In genomic region chr2:157877761-157878400, GRCh38 we compare ENCODE assay signal across 22 cellular contexts. TPM values are rescaled to one million over a fixed set of nuclear protein-coding genes. Genes with fewer than 3 reads are reported as not detected.
A peak's percentile ranks its signal among the peaks of the same experiment; 100 is the strongest.
DNase-seq lines count a peak whose midpoint lies in the region; ATAC-seq and TF ChIP-seq lines count a peak whose summit lies in the region.
"Had no signal": no experiment of that assay in that cellular context is flagged by ENCODE, and none has a peak within 500 bp of the region (broad histone marks: within the 10 kb centered on the region; RNA-seq: fewer than 3 reads in every experiment).

No MANE protein-coding gene starts in this region.

- no peak overlapping the region for H3K18ac ChIP-seq in IMR-90 (ENCODE audit: low read depth, low read length)

- H3K36me3 ChIP-seq in IMR-90 (ENCODE audit: control insufficient read depth, insufficient read depth, low read length), result no peaks in the 10 kb centered on the region
- H3K36me3 ChIP-seq in naive thymus-derived CD4-positive, alpha-beta T cell (ENCODE audit: control insufficient read depth in 2 of 3, insufficient read depth in 3 of 3, low read length in 3 of 3), result peaks cover 0 to 3% (median 0%) of the 10 kb centered on the region in 3 experiments
- H3K36me3 ChIP-seq: neutrophil, Peyer's patch, tibial artery, WERI-Rb-1 had no signal

- no TSS peak for BruUV-seq in IMR-90 (replicated peaks; lab: Mats Ljungman, UMichigan)

- in situ Hi-C loops in IMR-90 (cut with MboI; ENCODE audit: low sequenced_read_pairs), result loop anchor here (5.0 kb wide), 1 partner anchor 91 kb away; no protein-coding TSS in a partner anchor

- H4K8ac ChIP-seq in IMR-90 (ENCODE audit: low read depth in 2 of 2, low read length in 2 of 2), result no peak overlapping the region

- WGBS in IMR-90 (ENCODE audit: extremely low coverage in 2 of 2, insufficient read length in 1 of 2), 2 experiments, result no CpG with 5 or more reads among the region's 3 CpGs

- peaks cover 7% of the 10 kb centered on the region for H3K36me3 Mint-ChIP-seq in T-helper 1 cell treated with Interleukin-12 subunit alpha and Interleukin-12 subunit beta and Interleukin-4 antibody, amounts not matched to agents 30 μg/mL and 1 μg/mL, for 36 hours (ENCODE audit: low read depth)
- peaks cover 20% of the 10 kb centered on the region for H3K36me3 Mint-ChIP-seq in activated T-helper 2 cell treated with anti-CD3 and anti-CD28 coated beads, Interferon-gamma antibody, Interleukin-2, Interleukin-4, amounts not matched to agents 10 μg/mL and 5 μg/mL and 100 μg/mL, durations not matched to agents 14 hours and 24 hours and 36 hours (ENCODE audit: low read depth)
- H3K36me3 Mint-ChIP-seq in naive thymus-derived CD4-positive, alpha-beta T cell, result peaks cover 0 to 19% (median 0%) of the 10 kb centered on the region in 5 donors

- H3K4ac ChIP-seq in IMR-90 (ENCODE audit: low read depth, low read length), result no peak overlapping the region

- CTCF ChIA-PET in IMR-90 (lab: Yijun Ruan, JAX), result no interaction called here
- CTCF ChIA-PET in naive thymus-derived CD4-positive, alpha-beta T cell (lab: Charles Lee), result interaction anchor here (0.5 to 2.4 kb wide), 6 partner anchors 9 to 254 kb away, joined by 3 to 10 read pairs (median 4); no protein-coding TSS in a partner anchor

- no peaks in the 10 kb centered on the region for H3K9me3 Mint-ChIP-seq in T-helper 1 cell treated with Interleukin-12 subunit alpha and Interleukin-12 subunit beta and Interleukin-4 antibody, amounts not matched to agents 30 μg/mL and 1 μg/mL, for 36 hours
- H3K9me3 Mint-ChIP-seq in activated T-helper 2 cell treated with anti-CD3 and anti-CD28 coated beads, Interferon-gamma antibody, Interleukin-2, Interleukin-4, amounts not matched to agents 10 μg/mL and 5 μg/mL and 100 μg/mL, durations not matched to agents 14 hours and 24 hours and 36 hours, result no peaks in the 10 kb centered on the region
- H3K9me3 Mint-ChIP-seq in naive thymus-derived CD4-positive, alpha-beta T cell, result no peaks in the 10 kb centered on the region

- no peak overlapping the region for H3K4me3 ChIP-seq in IMR-90 (ENCODE audit: insufficient read depth, low read depth, low read length)
- H3K4me3 ChIP-seq in naive thymus-derived CD4-positive, alpha-beta T cell (ENCODE audit: low read length), result peak overlapping the region; percentile 53
- H3K4me3 ChIP-seq: coronary artery had no signal

- no peak overlapping the region for H3K23ac ChIP-seq in IMR-90 (ENCODE audit: low read depth, low read length)

- POLR2A ChIA-PET in IMR-90 (lab: Charles Lee; ENCODE audit: unreplicated experiment), result no interaction called here
- POLR2A ChIA-PET in naive thymus-derived CD4-positive, alpha-beta T cell (lab: Charles Lee), result interaction anchor here (1.9 to 4.0 kb wide), 5 partner anchors 7 to 24 kb away, joined by 6 to 50 read pairs (median 15); no protein-coding TSS in a partner anchor

- H3K4me3 Mint-ChIP-seq in T-helper 1 cell treated with Interleukin-12 subunit alpha and Interleukin-12 subunit beta and Interleukin-4 antibody, amounts not matched to agents 30 μg/mL and 1 μg/mL, for 36 hours, result peak overlapping the region; percentile 77
- peak overlapping the region; percentile 72 for H3K4me3 Mint-ChIP-seq in activated T-helper 2 cell treated with anti-CD3 and anti-CD28 coated beads, Interferon-gamma antibody, Interleukin-2, Interleukin-4, amounts not matched to agents 10 μg/mL and 5 μg/mL and 100 μg/mL, durations not matched to agents 14 hours and 24 hours and 36 hours (ENCODE audit: low read depth)
- peak overlapping the region in 7 of 10 donors; percentile 77 to 88 (median 84) for H3K4me3 Mint-ChIP-seq in naive thymus-derived CD4-positive, alpha-beta T cell

- no peak overlapping the region for H3K27ac ChIP-seq in IMR-90 (ENCODE audit: insufficient read depth, low read length)
- H3K27ac ChIP-seq in naive thymus-derived CD4-positive, alpha-beta T cell (ENCODE audit: low read depth, low read length), result peak overlapping the region; percentile 77
- H3K27ac ChIP-seq: coronary artery, GM23248, neutrophil, tibial artery, WERI-Rb-1 had no signal

- dilution Hi-C loops in IMR-90 (cut with HindIII; ENCODE audit: low sequenced_read_pairs, unreplicated experiment), result no loop called here

- H2BK20ac ChIP-seq in IMR-90 (ENCODE audit: low read depth, low read length), result no peak overlapping the region

- H3K4me1 Mint-ChIP-seq in T-helper 1 cell treated with Interleukin-12 subunit alpha and Interleukin-12 subunit beta and Interleukin-4 antibody, amounts not matched to agents 30 μg/mL and 1 μg/mL, for 36 hours (ENCODE audit: low read depth), result peaks cover 41% of the 10 kb centered on the region
- H3K4me1 Mint-ChIP-seq in activated T-helper 2 cell treated with anti-CD3 and anti-CD28 coated beads, Interferon-gamma antibody, Interleukin-2, Interleukin-4, amounts not matched to agents 10 μg/mL and 5 μg/mL and 100 μg/mL, durations not matched to agents 14 hours and 24 hours and 36 hours (ENCODE audit: low read depth), result peaks cover 49% of the 10 kb centered on the region
- peaks cover 19 to 51% (median 39%) of the 10 kb centered on the region in 7 donors for H3K4me1 Mint-ChIP-seq in naive thymus-derived CD4-positive, alpha-beta T cell

- peaks cover 8% of the 10 kb centered on the region for H3K4me1 ChIP-seq in IMR-90 (ENCODE audit: control insufficient read depth, insufficient read depth, low read length)
- H3K4me1 ChIP-seq in naive thymus-derived CD4-positive, alpha-beta T cell (ENCODE audit: control insufficient read depth in 2 of 2, insufficient read depth in 2 of 2, low read length in 2 of 2), result peaks cover 12 to 19% of the 10 kb centered on the region in 2 donors

- no peak overlapping the region for H3K56ac ChIP-seq in IMR-90 (ENCODE audit: extremely low read depth, insufficient read depth, low read length)

- no peak overlapping the region for H4K91ac ChIP-seq in IMR-90 (ENCODE audit: insufficient read depth, low read depth, low read length)

- H3K14ac ChIP-seq in IMR-90 (replicated peaks; ENCODE audit: low read depth, low read length), result no peak overlapping the region

- peaks cover 19% of the 10 kb centered on the region; the same call in 1 of the 2 replicates for H4K20me1 ChIP-seq in IMR-90 (ENCODE audit: insufficient read depth, low read length)

- H4K5ac ChIP-seq in IMR-90 (ENCODE audit: low read depth, low read length), result no peak overlapping the region

- no peak overlapping the region for H2BK120ac ChIP-seq in IMR-90 (ENCODE audit: low read depth, low read length)

- H2BK15ac ChIP-seq in IMR-90 (ENCODE audit: low read depth, low read length), result no peak overlapping the region

- H3K27ac Mint-ChIP-seq in T-helper 1 cell treated with Interleukin-12 subunit alpha and Interleukin-12 subunit beta and Interleukin-4 antibody, amounts not matched to agents 30 μg/mL and 1 μg/mL, for 36 hours, result no peak overlapping the region
- no peak overlapping the region for H3K27ac Mint-ChIP-seq in activated T-helper 2 cell treated with anti-CD3 and anti-CD28 coated beads, Interferon-gamma antibody, Interleukin-2, Interleukin-4, amounts not matched to agents 10 μg/mL and 5 μg/mL and 100 μg/mL, durations not matched to agents 14 hours and 24 hours and 36 hours
- H3K27ac Mint-ChIP-seq in naive thymus-derived CD4-positive, alpha-beta T cell, result peak overlapping the region in 4 of 9 donors; percentile 67 to 83 (median 82)

- peaks cover 5% of the 10 kb centered on the region; the same call in 1 of the 2 replicates for H3K9me1 ChIP-seq in IMR-90 (ENCODE audit: insufficient read depth, low read length)

- intact Hi-C loops in IMR-90 (cut with micrococcal nuclease), result loop anchor here (2.0 to 10.0 kb wide), 4 partner anchors 47 to 249 kb away; partner anchors contain the start of gene ACVR1C
- intact Hi-C loops in activated T-helper 2 cell treated with anti-CD3 and anti-CD28 coated beads, Interferon-gamma antibody, Interleukin-2, Interleukin-4, amounts not matched to agents 10 μg/mL and 5 μg/mL and 100 μg/mL, durations not matched to agents 14 hours and 24 hours and 36 hours (cut with micrococcal nuclease), result loop anchor here (2.0 to 10.0 kb wide), 3 partner anchors 23 to 253 kb away; partner anchors contain the start of gene ACVR1C
- intact Hi-C loops in naive thymus-derived CD4-positive, alpha-beta T cell (cut with micrococcal nuclease), result loop anchor here (2.0 to 10.0 kb wide), 11 partner anchors 39 to 1545 kb away; partner anchors contain the start of genes ACVR1C (in 1 of the 2), CYTIP (in 1 of the 2), GPD2 (in 1 of the 2) and NR4A2 (in 1 of the 2)

- no peak overlapping the region for H2AK9ac ChIP-seq in IMR-90 (replicated peaks; ENCODE audit: low read depth, low read length, poor library complexity)

- no peak for TF ChIP-seq CTCF in IMR-90 (conservative IDR thresholded peaks at IDR 0.05; ENCODE audit: low read depth, low read length)

- H3K27me3 ChIP-seq in IMR-90 (ENCODE audit: control insufficient read depth, insufficient read depth, low read length), result no peaks in the 10 kb centered on the region
- H3K27me3 ChIP-seq in naive thymus-derived CD4-positive, alpha-beta T cell (ENCODE audit: control insufficient read depth in 2 of 2, insufficient read depth in 2 of 2, low read length in 2 of 2), result no peaks in the 10 kb centered on the region
- H3K27me3 ChIP-seq: Peyer's patch, tibial artery had no signal

- no peak for DNase-seq in T-helper 1 cell
- no peak for DNase-seq in IMR-90
- DNase-seq in activated T-helper 2 cell treated with anti-CD3 and anti-CD28 coated beads, Interferon-gamma antibody, Interleukin-2, Interleukin-4, amounts not matched to agents 10 μg/mL and 5 μg/mL and 100 μg/mL, durations not matched to agents 14 hours and 24 hours and 36 hours (ENCODE audit: low spot score), result no peak
- DNase-seq in naive thymus-derived CD4-positive, alpha-beta T cell, result no peak
- DNase-seq in GM19238 (ENCODE audit: insufficient read length, low spot score), result no peak
- DNase-seq in GOT3 (lab: John Stamatoyannopoulos, UW), result no peak
- DNase-seq: anterior cingulate cortex; erythroblast; GM23248; mammary epithelial cell; NCI-H1930; NCI-H526; Peyer's patch; stimulated activated CD4-positive, alpha-beta T cell treated with anti-CD3 and anti-CD28 coated beads, Interleukin-2, amount 100 ng/mL, for 48 hours; stimulated activated CD8-positive, alpha-beta memory T cell treated with anti-CD3 and anti-CD28 coated beads, Interleukin-4, amount 100 ng/mL, for 48 hours; tibial artery; WERI-Rb-1 had no signal

- H2AFZ ChIP-seq in IMR-90 (replicated peaks; ENCODE audit: low read length, poor library complexity), result no peak overlapping the region

- no peak for ATAC-seq in IMR-90 (ENCODE audit: low read depth)
- ATAC-seq in naive thymus-derived CD4-positive, alpha-beta T cell, result no peak
- ATAC-seq in HG03439 (IDR thresholded peaks at IDR 0.05; ENCODE audit: unreplicated experiment), result no peak
- ATAC-seq: sciatic nerve had no signal

- no peaks in the 10 kb centered on the region for H3K27me3 Mint-ChIP-seq in T-helper 1 cell treated with Interleukin-12 subunit alpha and Interleukin-12 subunit beta and Interleukin-4 antibody, amounts not matched to agents 30 μg/mL and 1 μg/mL, for 36 hours (ENCODE audit: low read depth)
- no peaks in the 10 kb centered on the region for H3K27me3 Mint-ChIP-seq in activated T-helper 2 cell treated with anti-CD3 and anti-CD28 coated beads, Interferon-gamma antibody, Interleukin-2, Interleukin-4, amounts not matched to agents 10 μg/mL and 5 μg/mL and 100 μg/mL, durations not matched to agents 14 hours and 24 hours and 36 hours (ENCODE audit: low read depth)
- no peaks in the 10 kb centered on the region for H3K27me3 Mint-ChIP-seq in naive thymus-derived CD4-positive, alpha-beta T cell

- H2BK5ac ChIP-seq in IMR-90 (ENCODE audit: low read depth, low read length, poor library complexity, severe bottlenecking), result no peak overlapping the region

- no peak for TF ChIP-seq POLR2A in IMR-90 (IDR thresholded peaks at IDR 0.05; ENCODE audit: low read depth, low read length)

- no peak overlapping the region for H2AK5ac ChIP-seq in IMR-90 (ENCODE audit: low read depth, low read length)

- no peak for TF ChIP-seq RAD21 in IMR-90 (IDR thresholded peaks at IDR 0.05; ENCODE audit: low read length)

- no peak overlapping the region for H3K9ac ChIP-seq in IMR-90 (ENCODE audit: low read depth, low read length)

- H3K4me2 ChIP-seq in IMR-90 (ENCODE audit: low read depth, low read length), result no peak overlapping the region

- H3K79me1 ChIP-seq in IMR-90 (ENCODE audit: low read depth in 1 of 2, low read length in 2 of 2), result peaks cover 9 to 28% of the 10 kb centered on the region in 2 experiments; a peak in 3 of 4 replicates

- H3K9me3 ChIP-seq in IMR-90 (ENCODE audit: control insufficient read depth, insufficient read depth, low read length), result no peaks in the 10 kb centered on the region
- no peaks in the 10 kb centered on the region for H3K9me3 ChIP-seq in naive thymus-derived CD4-positive, alpha-beta T cell (ENCODE audit: control insufficient read depth in 2 of 3, low read length in 3 of 3)
- H3K9me3 ChIP-seq: neutrophil, Peyer's patch, tibial artery had no signal

RNA-seq across cellular contexts. Expression of gene ACVR1, which starts 1.8 kb away (rescaled TPM):
- 21.1 and 24.2 TPM in 2 replicates for total RNA-seq in IMR-90 (2012; rRNA removed)
- 32.0 and 40.8 TPM in 2 replicates for polyA plus RNA-seq in IMR-90 (2012; rRNA removed)
- polyA plus RNA-seq in IMR-90 (2012; cell fraction: cytosol; rRNA removed), result 24.3 and 50.9 TPM in 2 replicates
- 13.1 and 33.6 TPM in 2 replicates for polyA plus RNA-seq in IMR-90 (2012; cell fraction: nucleus; rRNA removed; ENCODE audit: low replicate concordance)
- total RNA-seq in activated T-helper 2 cell treated with anti-CD3 and anti-CD28 coated beads, Interferon-gamma antibody, Interleukin-2, Interleukin-4, amounts not matched to agents 10 μg/mL and 5 μg/mL and 100 μg/mL, durations not matched to agents 14 hours and 24 hours and 36 hours, result 26.7 and 27.1 TPM in 2 replicates
- 10 to 100 TPM; 13.3 to 42.0 (median 20.6) TPM for total RNA-seq in naive thymus-derived CD4-positive, alpha-beta T cell
- polyA plus RNA-seq in naive thymus-derived CD4-positive, alpha-beta T cell, result 1 to 10 TPM; 6.0 to 7.1 TPM
